ENCODE assay signal across 24 cellular contexts in the genomic region with DNA sequence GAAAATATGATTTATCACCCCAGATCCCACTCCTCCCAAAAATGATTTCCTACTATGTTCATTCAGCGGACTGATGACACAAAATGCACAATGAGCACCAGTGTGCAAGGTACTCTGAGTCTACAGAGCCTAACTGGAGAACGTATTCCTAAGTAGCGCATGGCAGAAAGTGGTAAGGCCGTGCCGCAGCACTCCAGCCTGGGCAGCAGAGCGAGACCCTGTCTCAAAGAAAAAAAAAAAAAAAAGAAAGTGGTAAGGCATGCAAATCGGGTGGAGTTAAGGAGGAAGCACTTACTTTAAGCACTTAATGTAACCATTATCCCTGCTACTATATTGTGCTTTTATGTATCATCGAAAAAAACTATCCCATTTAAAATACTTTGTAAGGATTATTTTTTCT.
"Had no signal": no experiment of that assay in that cellular context is flagged by ENCODE, and none has a peak within 500 bp of the region (broad histone marks: within the 10 kb centered on the region; RNA-seq: fewer than 3 reads in every experiment).

No MANE protein-coding gene starts in this region.

- H3K27ac Mint-ChIP-seq: activated CD8-positive, alpha-beta T cell treated with anti-CD3 and anti-CD28 coated beads for 36 hours; activated naive CD8-positive, alpha-beta T cell treated with anti-CD3 and anti-CD28 coated beads, Interleukin-2, amount 10 ng/mL, durations not matched to agents 7 days and 5 days; activated T-cell treated with anti-CD3 and anti-CD28 coated beads, Interleukin-2, amount 50 U/mL, for 72 hours; T-helper 17 cell had no signal

- H3K4me1 ChIP-seq: spleen, transverse colon had no signal

- H3K9me3 Mint-ChIP-seq: activated CD8-positive, alpha-beta T cell treated with anti-CD3 and anti-CD28 coated beads for 36 hours; activated naive CD8-positive, alpha-beta T cell treated with anti-CD3 and anti-CD28 coated beads, Interleukin-2, amount 10 ng/mL, durations not matched to agents 7 days and 5 days; activated T-cell treated with anti-CD3 and anti-CD28 coated beads, Interleukin-2, amount 50 U/mL, for 72 hours; effector memory CD8-positive, alpha-beta T cell; immature natural killer cell; mesothelial cell of epicardium; naive thymus-derived CD4-positive, alpha-beta T cell had no signal

- H3K27ac ChIP-seq: brain microvascular endothelial cell, gastroesophageal sphincter, spleen, testis, transverse colon had no signal

- H3K4me3 ChIP-seq: gastroesophageal sphincter, spleen, testis, transverse colon had no signal

- H3K9me3 ChIP-seq: gastroesophageal sphincter, spleen, testis, transverse colon had no signal

- DNase-seq: activated CD4-positive, alpha-beta T cell treated with anti-CD3 and anti-CD28 coated beads, Interleukin-2, amount 50 U/mL, for 1 hour; activated CD8-positive, alpha-beta T cell treated with anti-CD3 and anti-CD28 coated beads for 36 hours; activated naive CD4-positive, alpha-beta T cell treated with Interleukin-2 at 50 U/mL for 16 hours; activated naive CD8-positive, alpha-beta T cell treated with anti-CD3 and anti-CD28 coated beads, Interleukin-2, amount 10 ng/mL, durations not matched to agents 7 days and 5 days; activated T-cell treated with anti-CD3 and anti-CD28 coated beads, Interleukin-2, amount 50 U/mL, for 72 hours; brain microvascular endothelial cell; caudate nucleus; cortex of kidney; effector memory CD8-positive, alpha-beta T cell; erythroblast; head of caudate nucleus; hypothalamus; immature natural killer cell; naive thymus-derived CD4-positive, alpha-beta T cell; right cardiac atrium; spleen; stimulated activated naive CD8-positive, alpha-beta T cell treated with anti-CD3 and anti-CD28 coated beads, Interleukin-15, Interleukin-2, amounts not matched to agents 100 U/mL and 50 U/mL, for 24 hours; T-helper 17 cell; T1000; testis; transverse colon had no signal

- ATAC-seq: activated CD8-positive, alpha-beta T cell treated with anti-CD3 and anti-CD28 coated beads for 36 hours; activated T-cell treated with anti-CD3 and anti-CD28 coated beads, Interleukin-2, amount 50 U/mL, for 72 hours; effector memory CD8-positive, alpha-beta T cell; gastroesophageal sphincter; left lobe of liver; naive thymus-derived CD4-positive, alpha-beta T cell; stimulated activated naive CD8-positive, alpha-beta T cell treated with anti-CD3 and anti-CD28 coated beads, Interleukin-15, Interleukin-2, amounts not matched to agents 100 U/mL and 50 U/mL, for 24 hours; T-helper 17 cell had no signal

- H3K27me3 ChIP-seq: brain microvascular endothelial cell, gastroesophageal sphincter, spleen, testis, transverse colon had no signal

- H3K4me3 Mint-ChIP-seq: activated CD8-positive, alpha-beta T cell treated with anti-CD3 and anti-CD28 coated beads for 36 hours; activated naive CD8-positive, alpha-beta T cell treated with anti-CD3 and anti-CD28 coated beads, Interleukin-2, amount 10 ng/mL, durations not matched to agents 7 days and 5 days; activated T-cell treated with anti-CD3 and anti-CD28 coated beads, Interleukin-2, amount 50 U/mL, for 72 hours; effector memory CD8-positive, alpha-beta T cell; immature natural killer cell; mesothelial cell of epicardium; naive thymus-derived CD4-positive, alpha-beta T cell; T-helper 17 cell had no signal

- H3K27me3 Mint-ChIP-seq: activated CD8-positive, alpha-beta T cell treated with anti-CD3 and anti-CD28 coated beads for 36 hours; activated naive CD8-positive, alpha-beta T cell treated with anti-CD3 and anti-CD28 coated beads, Interleukin-2, amount 10 ng/mL, durations not matched to agents 7 days and 5 days; effector memory CD8-positive, alpha-beta T cell; naive thymus-derived CD4-positive, alpha-beta T cell; T-helper 17 cell had no signal

- H3K4me1 Mint-ChIP-seq: activated naive CD8-positive, alpha-beta T cell treated with anti-CD3 and anti-CD28 coated beads, Interleukin-2, amount 10 ng/mL, durations not matched to agents 7 days and 5 days; immature natural killer cell; mesothelial cell of epicardium; naive thymus-derived CD4-positive, alpha-beta T cell had no signal
